8 cellular contexts compared by ENCODE assay signal in the genomic region with DNA sequence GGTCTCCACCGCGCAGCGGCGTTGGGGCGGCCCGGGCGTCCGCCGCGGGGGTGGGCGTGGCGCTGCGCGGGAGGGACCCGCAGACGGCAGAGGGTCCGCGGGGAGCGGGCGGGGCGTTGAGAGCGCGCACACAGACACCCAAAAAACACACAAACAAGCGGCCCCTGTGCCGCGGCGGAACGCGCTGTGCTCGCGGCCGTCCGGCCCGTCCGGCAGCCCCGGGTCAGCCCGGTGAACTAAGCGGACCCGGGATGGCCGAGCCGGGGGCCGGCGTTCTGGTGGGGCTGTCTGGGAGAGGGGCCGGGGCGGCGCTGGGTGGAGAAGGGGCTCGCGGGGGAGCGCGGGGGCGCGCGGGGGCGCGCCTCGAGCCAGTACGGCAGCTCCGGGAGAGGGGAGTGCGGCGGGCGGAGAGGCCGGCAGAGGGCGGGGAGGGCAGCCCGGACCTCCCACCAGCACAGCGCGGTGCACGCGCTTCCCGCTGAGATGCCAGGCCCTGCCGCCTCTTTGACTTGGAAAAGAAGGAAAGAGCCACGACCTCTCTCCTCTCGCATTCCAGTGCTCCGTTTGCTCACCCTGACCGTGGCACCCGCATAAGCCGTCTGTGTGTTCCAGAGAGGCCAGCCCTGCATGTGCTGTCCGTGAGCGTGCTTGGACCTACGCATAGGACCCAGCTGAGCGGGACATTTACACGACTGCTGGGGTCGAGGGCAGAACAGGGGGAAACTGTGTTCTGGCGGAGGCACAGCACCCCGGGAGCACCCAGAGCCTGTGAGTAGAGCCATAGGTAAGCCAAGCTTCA. TPM values are rescaled to one million over a fixed set of nuclear protein-coding genes. Genes with fewer than 3 reads are reported as not detected.
A peak's percentile ranks its signal among the peaks of the same experiment; 100 is the strongest.
DNase-seq lines count a peak whose midpoint lies in the region; ATAC-seq and TF ChIP-seq lines count a peak whose summit lies in the region.

No MANE protein-coding gene starts in this region.

- H3K27me3 ChIP-seq in BJ (ENCODE audit: control insufficient read depth, insufficient read depth, low read length) (peaks cover 28% of the 10 kb centered on the region), SK-N-SH (ENCODE audit: insufficient read depth) (peaks cover 28% of the 10 kb centered on the region; the same call in 1 of the 2 replicates), parathyroid adenoma (ENCODE audit: control insufficient read depth, insufficient read depth, low read length) (no peaks in the 10 kb centered on the region)

- H2AFZ ChIP-seq in SK-N-SH (ENCODE audit: low read depth) (peak overlapping the region; percentile 70; the same call in 1 of the 2 replicates), parathyroid adenoma (peak overlapping the region; percentile 92)

- H3K79me2 ChIP-seq in SK-N-SH (ENCODE audit: insufficient read depth), result no peaks in the 10 kb centered on the region
- no peaks in the 10 kb centered on the region for H3K79me2 ChIP-seq in parathyroid adenoma

- H3K9ac ChIP-seq in SK-N-SH (peak overlapping the region; percentile 25; the same call in 1 of the 2 replicates), parathyroid adenoma (peak overlapping the region; percentile 65)

- H3K4me2 ChIP-seq in SK-N-SH (peak overlapping the region; percentile 78), parathyroid adenoma (ENCODE audit: low read length) (peak overlapping the region; percentile 81)

- CTCF ChIA-PET in BJ (lab: Yijun Ruan, JAX) (no interaction called here), SK-N-SH (lab: Yijun Ruan, JAX) (interaction anchor here (1.1 to 6.9 kb wide), 7 partner anchors 10 to 84 kb away, joined by 3 to 43 read pairs (median 5); no protein-coding TSS in a partner anchor)

- TF ChIP-seq EP300 in SK-N-SH (IDR thresholded peaks at IDR 0.05; ENCODE audit: borderline replicate concordance in 1 of 2, low read depth in 1 of 2, low read length in 1 of 2), result no peak

- POLR2A ChIA-PET in BJ (lab: Charles Lee), result no interaction called here
- POLR2A ChIA-PET in SK-N-SH (lab: Yijun Ruan, JAX), result no interaction called here

- TF ChIP-seq CTCF in BJ (IDR thresholded peaks at IDR 0.05; ENCODE audit: insufficient read depth, low read depth, low read length) (no peak), SK-N-SH (IDR thresholded peaks at IDR 0.05) (no peak; the same call in 1 of the 2 replicates), parathyroid adenoma (IDR thresholded peaks at IDR 0.05) (peak; percentile 25)

- no peak for DNase-seq in BJ (ENCODE audit: low read depth)
- peak; percentile 93 for DNase-seq in SK-N-SH
- DNase-seq in head of caudate nucleus, result peak; percentile 17 to 90 (median 72)
- no peak for DNase-seq in activated effector memory CD4-positive, alpha-beta T cell treated with anti-CD3 and anti-CD28 coated beads, Interleukin-2, amount 50 U/mL, for 16 hours
- no peak for DNase-seq in NK-92 (lab: John Stamatoyannopoulos, UW; ENCODE audit: unreplicated experiment)

- peaks cover 5% of the 10 kb centered on the region for H3F3A ChIP-seq in SK-N-SH (replicated peaks; ENCODE audit: insufficient read depth)

- H3K4me1 ChIP-seq in SK-N-SH (ENCODE audit: control insufficient read depth in 1 of 2, insufficient read depth in 2 of 2, low read depth in 1 of 2, low read length in 1 of 2), result peaks cover 0 to 17% of the 10 kb centered on the region in 2 experiments; a peak in 2 of 4 replicates
- peaks cover 21% of the 10 kb centered on the region for H3K4me1 ChIP-seq in parathyroid adenoma

- H3K4me3 ChIP-seq in BJ (ENCODE audit: low read depth, low read length), result peak overlapping the region; percentile 19; the same call in 1 of the 2 replicates
- peak overlapping the region; percentile 39 to 48 for H3K4me3 ChIP-seq in SK-N-SH (ENCODE audit: low read depth in 2 of 2, low read length in 1 of 2)
- H3K4me3 ChIP-seq in parathyroid adenoma (ENCODE audit: low read depth, low read length), result peak overlapping the region; percentile 43

- H3K36me3 ChIP-seq in BJ (ENCODE audit: control insufficient read depth, insufficient read depth, low read length), result no peaks in the 10 kb centered on the region
- H3K36me3 ChIP-seq in SK-N-SH (replicated peaks in 1 of 2; ENCODE audit: control insufficient read depth in 1 of 2, insufficient read depth in 2 of 2, low read length in 1 of 2), result no peaks in the 10 kb centered on the region
- no peaks in the 10 kb centered on the region for H3K36me3 ChIP-seq in parathyroid adenoma (ENCODE audit: control insufficient read depth, insufficient read depth, low read length)

- H3K27ac ChIP-seq in SK-N-SH (ENCODE audit: low read depth in 2 of 2, low read length in 1 of 2), result no peak overlapping the region
- peak overlapping the region; percentile 21 for H3K27ac ChIP-seq in parathyroid adenoma

- no peaks in the 10 kb centered on the region for H4K20me1 ChIP-seq in SK-N-SH (ENCODE audit: insufficient read depth)

- H3K9me3 ChIP-seq in SK-N-SH, result no peaks in the 10 kb centered on the region
- H3K9me3 ChIP-seq in parathyroid adenoma (ENCODE audit: control insufficient read depth, low read length), result no peaks in the 10 kb centered on the region

- H3K9me2 ChIP-seq in SK-N-SH, result no peaks in the 10 kb centered on the region

- WGBS in SK-N-SH (ENCODE audit: low lambda C conversion rate), result 9% methylated on average over 28 of the region's 84 CpGs

- ATAC-seq in HG03378 (IDR thresholded peaks at IDR 0.05; ENCODE audit: unreplicated experiment), result no peak
- no peak for ATAC-seq in HG03469 (IDR thresholded peaks at IDR 0.05; ENCODE audit: unreplicated experiment)

- intact Hi-C loops in head of caudate nucleus (cut with DNase I), result no loop called here

- no peak for TF ChIP-seq RAD21 in SK-N-SH (IDR thresholded peaks at IDR 0.05; ENCODE audit: low read length)

TF ChIP-seq in SK-N-SH, 30 proteins besides CTCF, POLR2A, EP300 and RAD21:
- TF ChIP-seq MXI1 (IDR thresholded peaks at IDR 0.05; ENCODE audit: low read depth, low read length) (peak; percentile 39; the same call in 1 of the 2 replicates), ELF1 (IDR thresholded peaks at IDR 0.05) (no peak)

RNA-seq across cellular contexts. Expression of gene SLC6A12, which starts 10.3 kb away (rescaled TPM):
- polyA plus RNA-seq in BJ (2011; rRNA removed) (not detected in 2 replicates), SK-N-SH (2012; rRNA removed) (0.02 and 0.06 TPM in 2 replicates)
- not detected in 2 replicates for polyA minus RNA-seq in BJ (2011; rRNA and poly(A)+ RNA removed)
- 0.08 and 0.14 TPM in 2 replicates for polyA plus RNA-seq in SK-N-SH (2012; cell fraction: cytosol; rRNA removed)
- polyA plus RNA-seq in SK-N-SH (2012; cell fraction: nucleus; rRNA removed), result 0.21 and 0.42 TPM in 2 replicates

RNA-seq across cellular contexts. Expression of gene SLC6A13, which starts 59.0 kb away (rescaled TPM):
- 0.09 TPM in 1 of 2 replicates, not detected in the other for polyA plus RNA-seq in BJ (2011; rRNA removed)
- not detected in 2 replicates for polyA minus RNA-seq in BJ (2011; rRNA and poly(A)+ RNA removed)
- 0.05 and 0.11 TPM in 2 replicates for polyA plus RNA-seq in SK-N-SH (2012; rRNA removed)
- 0.04 and 0.06 TPM in 2 replicates for polyA plus RNA-seq in SK-N-SH (2012; cell fraction: cytosol; rRNA removed)
- polyA plus RNA-seq in SK-N-SH (2012; cell fraction: nucleus; rRNA removed), result 0.77 and 1.5 TPM in 2 replicates

Comparison
In these comparisons a context has a peak if more than half of its experiments do, and no peak if none do; other contexts are left out.
1. DNase-seq: peak in SK-N-SH (single experiment) and head of caudate nucleus (42 of 42); none in BJ (single experiment), activated effector memory CD4-positive, alpha-beta T cell treated with anti-CD3 and anti-CD28 coated beads, Interleukin-2, amount 50 U/mL, for 16 hours (single experiment) and NK-92 (single experiment).
2. Peak in every context shown above with its lines, with median percentiles within 50 percentile points of each other: H3K4me3 ChIP-seq.